1 cellular context compared by ENCODE assay signal in genomic region chr2:151853070-151853758, GRCh38.
A peak's percentile ranks its signal among the peaks of the same experiment; 100 is the strongest.
TF ChIP-seq lines count a peak whose summit lies in the region.

No MANE protein-coding gene starts in this region.

TF ChIP-seq in HepG2, 621 proteins besides CTCF, POLR2A, EP300 and RAD21 (continued from another document and continues in another):
- TF ChIP-seq RERE (CRISPR knock-in tag; IDR thresholded peaks at IDR 0.05; ENCODE audit: low read depth) (no peak), ZSCAN22 (CRISPR knock-in tag; IDR thresholded peaks at IDR 0.05) (no peak), ZNF12 (CRISPR knock-in tag; IDR thresholded peaks at IDR 0.05) (no peak), SP140L (CRISPR knock-in tag; IDR thresholded peaks at IDR 0.05; ENCODE audit: borderline replicate concordance) (no peak), MAZ (IDR thresholded peaks at IDR 0.05; ENCODE audit: borderline replicate concordance, low read depth, low read length) (no peak), MAZ (CRISPR knock-in tag; IDR thresholded peaks at IDR 0.05; ENCODE audit: low read depth) (0 out of 2 replicates have a peak, but pooled peaks have one; percentile 6), NFATC3 (CRISPR knock-in tag; IDR thresholded peaks at IDR 0.05) (no peak), ZNF850 (CRISPR knock-in tag; conservative IDR thresholded peaks at IDR 0.05) (no peak), FOXJ3 (CRISPR knock-in tag; IDR thresholded peaks at IDR 0.05; ENCODE audit: borderline replicate concordance) (peak; percentile 50; the same call in 1 of the 2 replicates), ZNF558 (CRISPR knock-in tag; IDR thresholded peaks at IDR 0.05; ENCODE audit: borderline replicate concordance) (no peak), GABPA (IDR thresholded peaks at IDR 0.05; ENCODE audit: low read depth, low read length) (no peak), GABPA (CRISPR knock-in tag; IDR thresholded peaks at IDR 0.05; ENCODE audit: low read depth) (0 out of 2 replicates have a peak, but pooled peaks have one; percentile 19), CBFB (CRISPR knock-in tag; IDR thresholded peaks at IDR 0.05) (no peak), ZNF878 (CRISPR knock-in tag; IDR thresholded peaks at IDR 0.05) (no peak), ZNF3 (CRISPR knock-in tag; IDR thresholded peaks at IDR 0.05) (no peak), GZF1 (CRISPR knock-in tag; IDR thresholded peaks at IDR 0.05) (no peak), ZNF460 (CRISPR knock-in tag; IDR thresholded peaks at IDR 0.05; ENCODE audit: borderline replicate concordance) (no peak), ARHGAP35 (CRISPR knock-in tag; IDR thresholded peaks at IDR 0.05; ENCODE audit: borderline replicate concordance) (no peak), MEIS2 (CRISPR knock-in tag; IDR thresholded peaks at IDR 0.05) (no peak), TFDP1 (CRISPR knock-in tag; IDR thresholded peaks at IDR 0.05; ENCODE audit: borderline replicate concordance) (no peak), RFX1 (IDR thresholded peaks at IDR 0.05) (no peak), ZNF782 (CRISPR knock-in tag; IDR thresholded peaks at IDR 0.05; ENCODE audit: borderline replicate concordance) (no peak), ZSCAN25 (CRISPR knock-in tag; IDR thresholded peaks at IDR 0.05) (no peak), IKZF4 (CRISPR knock-in tag; IDR thresholded peaks at IDR 0.05; ENCODE audit: borderline replicate concordance, low read depth, not compliant biosample characterization) (no peak), MYNN (CRISPR knock-in tag; IDR thresholded peaks at IDR 0.05; ENCODE audit: low read depth) (no peak), NFE2L1 (CRISPR knock-in tag; IDR thresholded peaks at IDR 0.05; ENCODE audit: borderline replicate concordance) (no peak), FOXK2 (IDR thresholded peaks at IDR 0.05) (no peak), DR1 (CRISPR knock-in tag; IDR thresholded peaks at IDR 0.05) (no peak), USF2 (IDR thresholded peaks at IDR 0.05; ENCODE audit: low read depth, low read length) (no peak), USF2 (CRISPR knock-in tag; IDR thresholded peaks at IDR 0.05; ENCODE audit: borderline replicate concordance) (no peak), ELF1 (CRISPR knock-in tag; IDR thresholded peaks at IDR 0.05) (0 out of 2 replicates have a peak, but pooled peaks have one; percentile 13), HMG20A (CRISPR knock-in tag; IDR thresholded peaks at IDR 0.05; ENCODE audit: borderline replicate concordance) (peak; percentile 71; the same call in 1 of the 2 replicates), SP1 (IDR thresholded peaks at IDR 0.05) (no peak), SP1 (CRISPR knock-in tag; IDR thresholded peaks at IDR 0.05) (no peak), SRF (IDR thresholded peaks at IDR 0.05; ENCODE audit: low read depth, low read length) (no peak), ZNF784 (CRISPR knock-in tag; IDR thresholded peaks at IDR 0.05; ENCODE audit: borderline replicate concordance) (no peak), REST (IDR thresholded peaks at IDR 0.05; ENCODE audit: borderline replicate concordance in 1 of 2, low read depth in 1 of 2, low read length in 2 of 2) (no peak), IRF9 (CRISPR knock-in tag; IDR thresholded peaks at IDR 0.05; ENCODE audit: borderline replicate concordance) (no peak), ARID5B (CRISPR knock-in tag; IDR thresholded peaks at IDR 0.05) (peak; percentile 89), ZNF24 (IDR thresholded peaks at IDR 0.05) (no peak), GATAD2A (CRISPR knock-in tag; IDR thresholded peaks at IDR 0.05) (peak; percentile 87), BORCS8-MEF2B (CRISPR knock-in tag; IDR thresholded peaks at IDR 0.05) (no peak), ZGPAT (CRISPR knock-in tag; IDR thresholded peaks at IDR 0.05) (no peak), CBX1 (IDR thresholded peaks at IDR 0.05; ENCODE audit: low read depth) (no peak), ZNF678 (CRISPR knock-in tag; IDR thresholded peaks at IDR 0.05) (no peak), HNRNPK (IDR thresholded peaks at IDR 0.05; ENCODE audit: low read depth, low read length, poor library complexity, severe bottlenecking) (no peak), SAP130 (CRISPR knock-in tag; IDR thresholded peaks at IDR 0.05; ENCODE audit: low read depth) (no peak)
